7 cellular contexts compared by ENCODE assay signal in the genomic region with DNA sequence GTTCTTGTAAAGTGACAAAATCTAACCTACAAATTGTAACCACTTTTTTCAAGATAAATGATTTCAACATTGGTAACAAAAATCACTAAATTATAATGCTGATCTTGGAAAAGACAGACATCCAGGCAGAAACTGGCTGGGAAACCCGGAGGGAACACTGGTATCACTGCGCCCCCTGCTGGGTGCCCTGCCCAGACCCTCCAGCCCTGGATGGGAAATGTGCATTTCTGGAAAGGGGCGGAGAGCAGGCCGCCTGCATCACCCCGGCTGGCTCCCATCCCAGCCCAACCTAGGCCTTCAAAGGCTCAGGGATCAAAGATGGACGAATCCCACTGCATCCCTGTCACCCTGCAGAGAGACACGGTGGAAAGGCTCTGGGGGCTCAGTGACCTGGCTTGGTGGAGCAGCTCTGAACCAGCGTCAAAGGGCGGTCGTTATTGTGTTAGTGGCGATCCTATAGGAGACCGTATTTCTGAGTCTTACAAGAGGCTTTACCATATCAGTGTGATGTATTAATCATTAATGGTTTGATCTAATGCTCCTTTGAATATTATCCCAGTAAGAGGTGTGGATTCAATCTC. TPM values are rescaled to one million over a fixed set of nuclear protein-coding genes. Genes with fewer than 3 reads are reported as not detected.
DNase-seq lines count a peak whose midpoint lies in the region; ATAC-seq, FAIRE-seq and TF ChIP-seq lines count a peak whose summit lies in the region.

No MANE protein-coding gene starts in this region.

- FAIRE-seq in small intestine (lab: Jason Lieb, UNC): no peak

- H3K4me3 ChIP-seq in NB4 (ENCODE audit: low read depth, low read length) (peak overlapping the region; percentile 17), iPS DF 6.9 (ENCODE audit: low read length) (no peak overlapping the region), small intestine (ENCODE audit: low read depth in 1 of 2, low read length in 2 of 2) (no peak overlapping the region)

- ATAC-seq in HG03175 (IDR thresholded peaks at IDR 0.05; ENCODE audit: unreplicated experiment): no peak

- H3K9me3 Mint-ChIP-seq in T-helper 2 cell treated with Interferon-gamma antibody and Interleukin-4, amounts not matched to agents 5 μg/mL and 100 μg/mL, for 36 hours: no peaks in the 10 kb centered on the region

- H3K4me1 Mint-ChIP-seq in T-helper 2 cell treated with Interferon-gamma antibody and Interleukin-4, amounts not matched to agents 5 μg/mL and 100 μg/mL, for 36 hours (ENCODE audit: low read depth): no peaks in the 10 kb centered on the region

- no CpG with 5 or more reads among the region's 12 CpGs for WGBS in iPS DF 6.9 (ENCODE audit: insufficient coverage, insufficient read length)
- 40 to 45% (median 43%) methylated on average over 12 of the region's 12 CpGs for WGBS in small intestine, 3 donors

- H3K36me3 ChIP-seq in iPS DF 6.9 (ENCODE audit: control insufficient read depth, insufficient read depth, low read length) (no peaks in the 10 kb centered on the region; the same call in 1 of the 2 replicates), small intestine (ENCODE audit: control insufficient read depth in 2 of 2, insufficient read depth in 2 of 2, low read length in 2 of 2) (peaks cover 2 to 17% of the 10 kb centered on the region in 2 donors)

- H3K27ac Mint-ChIP-seq in T-helper 2 cell treated with Interferon-gamma antibody and Interleukin-4, amounts not matched to agents 5 μg/mL and 100 μg/mL, for 36 hours: no peak overlapping the region

- H3K27me3 ChIP-seq in iPS DF 6.9 (ENCODE audit: control insufficient read depth, insufficient read depth, low read length) (no peaks in the 10 kb centered on the region), small intestine (ENCODE audit: control insufficient read depth in 2 of 2, insufficient read depth in 2 of 2, low read length in 2 of 2) (no peaks in the 10 kb centered on the region)

- H3K4me3 Mint-ChIP-seq in T-helper 2 cell treated with Interferon-gamma antibody and Interleukin-4, amounts not matched to agents 5 μg/mL and 100 μg/mL, for 36 hours: no peak overlapping the region

- TF ChIP-seq POLR2A in NB4 (IDR thresholded peaks at IDR 0.05; ENCODE audit: extremely low read depth, insufficient read length): no peak

- no peaks in the 10 kb centered on the region for H3K36me3 Mint-ChIP-seq in T-helper 2 cell treated with Interferon-gamma antibody and Interleukin-4, amounts not matched to agents 5 μg/mL and 100 μg/mL, for 36 hours (ENCODE audit: low read depth)

- no peaks in the 10 kb centered on the region; the same call in 1 of the 2 replicates for H3K4me1 ChIP-seq in iPS DF 6.9 (ENCODE audit: control insufficient read depth, insufficient read depth, low read length)
- H3K4me1 ChIP-seq in small intestine (ENCODE audit: control insufficient read depth in 2 of 2, insufficient read depth in 1 of 2, low read depth in 1 of 2, low read length in 1 of 2): no peaks in the 10 kb centered on the region

- H3K27me3 Mint-ChIP-seq in T-helper 2 cell treated with Interferon-gamma antibody and Interleukin-4, amounts not matched to agents 5 μg/mL and 100 μg/mL, for 36 hours (ENCODE audit: low read depth): no peaks in the 10 kb centered on the region

- H3K9me3 ChIP-seq in iPS DF 6.9 (ENCODE audit: control insufficient read depth, insufficient read depth, low read length) (no peaks in the 10 kb centered on the region), small intestine (ENCODE audit: control insufficient read depth, low read depth) (no peaks in the 10 kb centered on the region)

- TF ChIP-seq CTCF in NB4 (IDR thresholded peaks at IDR 0.05; ENCODE audit: low read depth, low read length): peak; percentile 99

- DNase-seq in GF-D8 (lab: John Stamatoyannopoulos, UW) (peak; percentile 31), NB4 (ENCODE audit: low read depth) (peak; percentile 87), brain pericyte (ENCODE audit: low read depth, low spot score) (peak; percentile 45), iPS DF 6.9 (ENCODE audit: low read depth, low spot score) (peak; percentile 52), small intestine (peak; percentile 43)
- peak; percentile 23 for DNase-seq in T-helper 2 cell treated with Interferon-gamma antibody and Interleukin-4, amounts not matched to agents 5 μg/mL and 100 μg/mL, for 36 hours (ENCODE audit: low spot score)

- H3K27ac ChIP-seq in iPS DF 6.9 (ENCODE audit: low read length) (no peak overlapping the region), small intestine (ENCODE audit: low read depth in 1 of 2, low read length in 1 of 2) (no peak overlapping the region)

RNA-seq across cellular contexts. Expression of a gene that starts 37.3 kb away (rescaled TPM):
- polyA plus RNA-seq in small intestine: 10 to 100 TPM; 15.2 to 31.1 (median 29.5) TPM

RNA-seq across cellular contexts. Expression of a gene that starts 37.3 kb away (rescaled TPM):
- 1 to 10 TPM; 4.7 to 5.3 (median 5.1) TPM for polyA plus RNA-seq in small intestine

Comparison
In these comparisons a context has a peak if more than half of its experiments do, and no peak if none do; other contexts are left out.
1. DNase-seq: peak in every context shown above with its lines; median percentile 87 in NB4; 52 in iPS DF 6.9; 45 in brain pericyte; 43 in small intestine; 31 in GF-D8; 23 in T-helper 2 cell treated with Interferon-gamma antibody and Interleukin-4, amounts not matched to agents 5 μg/mL and 100 μg/mL, for 36 hours.